27 cellular contexts compared by ENCODE assay signal in the genomic region with DNA sequence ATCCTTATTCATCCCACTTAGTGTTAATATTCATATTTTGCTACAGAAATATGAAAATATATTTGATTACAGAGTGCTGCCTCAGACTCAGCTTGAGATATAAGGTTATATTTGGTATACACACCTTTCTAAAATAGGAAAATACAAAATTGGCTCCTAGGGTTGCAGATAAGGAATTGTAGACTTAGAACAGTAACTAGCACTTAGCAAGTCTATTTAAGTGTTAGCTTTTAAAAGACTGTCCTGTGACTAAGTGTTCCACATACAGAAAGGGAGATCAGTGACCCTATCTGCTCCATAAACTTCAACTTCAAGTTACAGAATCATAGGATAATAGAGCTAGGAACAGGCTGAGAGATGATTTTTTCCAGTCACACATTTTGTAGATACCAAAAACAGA.
"Had no signal": no experiment of that assay in that cellular context is flagged by ENCODE, and none has a peak within 500 bp of the region (broad histone marks: within the 10 kb centered on the region; RNA-seq: fewer than 3 reads in every experiment).

No MANE protein-coding gene starts in this region.

- DNase-seq: hypothalamus; immature natural killer cell; kidney; lower lobe of right lung; mammary epithelial cell; mesenchymal stem cell; naive thymus-derived CD8-positive, alpha-beta T cell; nucleus accumbens; pancreas; posterior cingulate gyrus; retina; right lobe of liver; stimulated activated CD4-positive, alpha-beta T cell treated with anti-CD3 and anti-CD28 coated beads, Interleukin-1b, Interleukin-23, amount 100 ng/mL, for 48 hours; stimulated activated CD4-positive, alpha-beta T cell treated with anti-CD3 and anti-CD28 coated beads, Interleukin-2, amount 100 ng/mL, for 48 hours; stimulated activated CD4-positive, alpha-beta T cell treated with anti-CD3 and anti-CD28 coated beads, Interleukin-4, amount 100 ng/mL, for 4 hours; stimulated activated CD8-positive, alpha-beta memory T cell treated with anti-CD3 and anti-CD28 coated beads, Interleukin-4, amount 100 ng/mL, for 48 hours; stimulated activated naive CD4-positive, alpha-beta T cell treated with Interleukin-2 at 50 U/mL for 16 hours; stimulated activated naive CD8-positive, alpha-beta T cell treated with anti-CD3 and anti-CD28 coated beads, Interleukin-15, amount 100 ng/mL, for 72 hours; substantia nigra; uterus had no signal

- H3K27ac ChIP-seq: lower lobe of right lung, pancreas, prostate gland, right lobe of liver, tibial nerve, uterus had no signal

- H3K27me3 Mint-ChIP-seq: stimulated activated memory B cell treated with anti-CD40 and anti-IgM and Interleukin-4, amounts not matched to agents 10 μg/mL and 1 μg/mL and 100 μg/mL, for 72 hours; stimulated activated naive CD8-positive, alpha-beta T cell treated with anti-CD3 and anti-CD28 coated beads, Interleukin-15, amount 100 ng/mL, for 72 hours; type B pancreatic cell had no signal

- H3K27ac Mint-ChIP-seq: immature natural killer cell; naive thymus-derived CD8-positive, alpha-beta T cell; nephron; stimulated activated memory B cell treated with anti-CD40 and anti-IgM and Interleukin-4, amounts not matched to agents 10 μg/mL and 1 μg/mL and 100 μg/mL, for 72 hours; type B pancreatic cell had no signal

- H3K4me3 Mint-ChIP-seq: immature natural killer cell; naive thymus-derived CD8-positive, alpha-beta T cell; nephron; neural crest cell; stimulated activated memory B cell treated with anti-CD40 and anti-IgM and Interleukin-4, amounts not matched to agents 10 μg/mL and 1 μg/mL and 100 μg/mL, for 72 hours; stimulated activated naive CD8-positive, alpha-beta T cell treated with anti-CD3 and anti-CD28 coated beads, Interleukin-15, amount 100 ng/mL, for 72 hours; type B pancreatic cell had no signal

- H3K36me3 Mint-ChIP-seq: immature natural killer cell; naive thymus-derived CD8-positive, alpha-beta T cell had no signal

- H3K4me3 ChIP-seq: lower lobe of right lung, pancreas, prostate gland, right lobe of liver, smooth muscle cell, tibial nerve, uterus had no signal

- H3K9me3 Mint-ChIP-seq: type B pancreatic cell had no signal

- H3K4me1 ChIP-seq: lower lobe of right lung, pancreas, prostate gland, right lobe of liver, tibial nerve, uterus had no signal

- ATAC-seq: lower lobe of right lung; naive thymus-derived CD8-positive, alpha-beta T cell; pancreas; right lobe of liver; stimulated activated memory B cell treated with anti-CD40 and anti-IgM and Interleukin-4, amounts not matched to agents 10 μg/mL and 1 μg/mL and 100 μg/mL, for 72 hours; stimulated activated naive CD8-positive, alpha-beta T cell treated with anti-CD3 and anti-CD28 coated beads, Interleukin-15, amount 100 ng/mL, for 72 hours had no signal

- H3K36me3 ChIP-seq: lower lobe of right lung, pancreas, prostate gland, right lobe of liver, tibial nerve, uterus had no signal

- H3K4me1 Mint-ChIP-seq: immature natural killer cell; naive thymus-derived CD8-positive, alpha-beta T cell; nephron; stimulated activated naive CD8-positive, alpha-beta T cell treated with anti-CD3 and anti-CD28 coated beads, Interleukin-15, amount 100 ng/mL, for 72 hours had no signal

- H3K27me3 ChIP-seq: pancreas, right lobe of liver, tibial nerve, uterus had no signal

- H3K9me3 ChIP-seq: lower lobe of right lung, pancreas, prostate gland, right lobe of liver, tibial nerve, uterus had no signal
